Comparison of ENCODE assay signal across 21 cellular contexts in genomic region chr1:44014365-44015104, GRCh38. TPM values are rescaled to one million over a fixed set of nuclear protein-coding genes. Genes with fewer than 3 reads are reported as not detected.
DNase-seq lines count a peak whose midpoint lies in the region; ATAC-seq, FAIRE-seq and TF ChIP-seq lines count a peak whose summit lies in the region.
"Had no signal": no experiment of that assay in that cellular context is flagged by ENCODE, and none has a peak within 500 bp of the region (broad histone marks: within the 10 kb centered on the region; RNA-seq: fewer than 3 reads in every experiment).

No MANE protein-coding gene starts in this region.

- RAD21 ChIA-PET in GM12878 (lab: Charles Lee; ENCODE audit: unreplicated experiment) = interaction anchor here (0.5 kb wide), 1 partner anchor 16 kb away, joined by 3 read pairs; the partner anchor contains the start of gene SLC6A9

- H3K4me1 ChIP-seq in SK-N-SH (ENCODE audit: control insufficient read depth in 1 of 2, insufficient read depth in 2 of 2, low read depth in 1 of 2, low read length in 1 of 2) (peaks cover 3 to 6% of the 10 kb centered on the region in 2 experiments; a peak in 2 of 4 replicates), GM12878 (ENCODE audit: control insufficient read depth, insufficient read depth, low read length) (no peaks in the 10 kb centered on the region), tibial artery (peaks cover 0 to 32% (median 24%) of the 10 kb centered on the region in 4 donors)
- H3K4me1 ChIP-seq: HAP-1 had no signal

- no peaks in the 10 kb centered on the region for H3F3A ChIP-seq in SK-N-SH (replicated peaks; ENCODE audit: insufficient read depth)

- H3K27ac ChIP-seq in SK-N-SH (ENCODE audit: low read depth in 2 of 2, low read length in 1 of 2) (no peak overlapping the region), GM12878 (ENCODE audit: control insufficient read depth, insufficient read depth) (no peak overlapping the region), tibial artery (peak overlapping the region; percentile 10 to 32)
- H3K27ac ChIP-seq: 22Rv1 had no signal

- no peak for TF ChIP-seq CTCF in SK-N-SH (IDR thresholded peaks at IDR 0.05)
- no peak for TF ChIP-seq CTCF in GM12878 (IDR thresholded peaks at IDR 0.05 in 2 of 3, conservative IDR thresholded peaks at IDR 0.05 in 1 of 3; ENCODE audit: control insufficient read depth in 2 of 3, extremely low read depth in 1 of 3, insufficient read depth in 1 of 3, low read depth in 3 of 3, low read length in 3 of 3)
- no peak for TF ChIP-seq CTCF in tibial artery (IDR thresholded peaks at IDR 0.05)

- no TSS peak for BruUV-seq in GM12878 (replicated peaks; lab: Mats Ljungman, UMichigan)

- H3K9me2 ChIP-seq in SK-N-SH = no peaks in the 10 kb centered on the region

- DNase-seq in SK-N-SH (no peak), GM12878 (ENCODE audit: low read depth, low spot score) (no peak), left colon (peak in 1 of 2 donors; percentile 67), tibial artery (no peak), NCI-H2171 (lab: John Stamatoyannopoulos, UW) (no peak), AML-193 (lab: John Stamatoyannopoulos, UW) (no peak)
- DNase-seq: activated CD4-positive, alpha-beta T cell treated with anti-CD3 and anti-CD28 coated beads for 1 hour; activated T-cell treated with anti-CD3 and anti-CD28 coated beads, Interleukin-2, amount 50 U/mL, for 48 hours; foreskin fibroblast; NCI-H1048; NCI-H2029 treated with DMSO at 0.1 percent for 48 hours; NCI-H510A; stimulated activated naive B cell treated with anti-CD40 and anti-IgM and Interleukin-4, amounts not matched to agents 10 μg/mL and 1 μg/mL and 100 μg/mL, for 72 hours; T-helper 9 cell had no signal

- H3K27me3 ChIP-seq in SK-N-SH (ENCODE audit: insufficient read depth) (no peaks in the 10 kb centered on the region), GM12878 (replicated peaks in 1 of 2; ENCODE audit: control insufficient read depth in 2 of 2, insufficient read depth in 2 of 2, low read length in 1 of 2) (no peaks in the 10 kb centered on the region; a peak in 1 of 4 replicates), tibial artery (no peaks in the 10 kb centered on the region)
- H3K27me3 ChIP-seq: tibial nerve had no signal

- POLR2A ChIA-PET in SK-N-SH (lab: Yijun Ruan, JAX) = no interaction called here
- POLR2A ChIA-PET in GM12878 (lab: Charles Lee) = no interaction called here

- 58% methylated on average over 4 of the region's 8 CpGs for WGBS in SK-N-SH (ENCODE audit: low lambda C conversion rate)
- 35% methylated on average over 8 of the region's 8 CpGs for WGBS in GM12878 (ENCODE audit: insufficient coverage, insufficient replicate concordance, low lambda C conversion rate, missing lambda C conversion rate)

- intact Hi-C loops in GM12878 (cut with micrococcal nuclease; ENCODE audit: unreplicated experiment) (no loop called here), left colon (cut with DNase I, micrococcal nuclease) (no loop called here), tibial artery (cut with DNase I; ENCODE audit: low total_unique reads) (no loop called here)

- H4K20me1 ChIP-seq in SK-N-SH (ENCODE audit: insufficient read depth) = no peaks in the 10 kb centered on the region
- H4K20me1 ChIP-seq in GM12878 (ENCODE audit: control insufficient read depth, insufficient read depth) = no peaks in the 10 kb centered on the region

- H2AFZ ChIP-seq in SK-N-SH (ENCODE audit: low read depth) (no peak overlapping the region), GM12878 (ENCODE audit: control insufficient read depth, low read depth, low read length) (no peak overlapping the region)

- H3K4me3 ChIP-seq in SK-N-SH (ENCODE audit: low read depth in 2 of 2, low read length in 1 of 2) = no peak overlapping the region
- H3K4me3 ChIP-seq in GM12878 = no peak overlapping the region
- H3K4me3 ChIP-seq in tibial artery = no peak overlapping the region
- H3K4me3 ChIP-seq: coronary artery, HAP-1, lung, tibial nerve had no signal

- FAIRE-seq in GM12878 (lab: Jason Lieb, UNC) = no peak

- CTCF ChIA-PET in SK-N-SH (lab: Yijun Ruan, JAX) (interaction anchor here (0.9 to 25.6 kb wide), 6 partner anchors 16 to 33 kb away, joined by 3 to 598 read pairs (median 7); partner anchors contain the start of genes CCDC24 and SLC6A9), GM12878 (lab: Yijun Ruan, JAX) (interaction anchor here (0.8 to 2.3 kb wide), 4 partner anchors 9 to 34 kb away, joined by 3 to 15 read pairs (median 4); no protein-coding TSS in a partner anchor)

- in situ Hi-C loops in GM12878 (cut with MboI) = no loop called here

- H3K79me2 ChIP-seq in SK-N-SH (ENCODE audit: insufficient read depth) = no peaks in the 10 kb centered on the region
- no peaks in the 10 kb centered on the region for H3K79me2 ChIP-seq in GM12878 (ENCODE audit: control insufficient read depth, insufficient read depth, low read length)

- no peak for TF ChIP-seq POLR2A in GM12878 (IDR thresholded peaks at IDR 0.05; ENCODE audit: low read depth, low read length)

- H3K9ac ChIP-seq in SK-N-SH = no peak overlapping the region
- H3K9ac ChIP-seq in GM12878 (ENCODE audit: control insufficient read depth, insufficient read depth, low read length) = no peak overlapping the region

- SMC1A ChIA-PET in GM12878 (lab: Charles Lee; ENCODE audit: uncharacterized antibody, unreplicated experiment) = interaction anchor here (0.6 to 1.7 kb wide), 3 partner anchors 9 to 66 kb away, joined by 3 to 5 read pairs (median 3); no protein-coding TSS in a partner anchor

- no peak for TF ChIP-seq RAD21 in SK-N-SH (IDR thresholded peaks at IDR 0.05; ENCODE audit: low read length)
- no peak for TF ChIP-seq RAD21 in GM12878 (IDR thresholded peaks at IDR 0.05; ENCODE audit: insufficient read depth, low read depth, low read length)

- ATAC-seq in SK-N-SH treated with all-trans-retinoic acid at 6 μM for 48 hours (peak; percentile 15; the same call in 1 of the 3 replicates), GM12878 (peak; percentile 21; the same call in 1 of the 3 replicates), left colon (peak; percentile 90), HG03039 (IDR thresholded peaks at IDR 0.05; ENCODE audit: unreplicated experiment) (no peak)
- ATAC-seq: stimulated activated naive B cell treated with anti-CD40 and anti-IgM and Interleukin-4, amounts not matched to agents 10 μg/mL and 1 μg/mL and 100 μg/mL, for 72 hours had no signal

- H3K36me3 ChIP-seq in SK-N-SH (replicated peaks in 1 of 2; ENCODE audit: control insufficient read depth in 1 of 2, insufficient read depth in 2 of 2, low read length in 1 of 2) = no peaks in the 10 kb centered on the region
- no peaks in the 10 kb centered on the region for H3K36me3 ChIP-seq in GM12878 (ENCODE audit: control insufficient read depth in 2 of 2, insufficient read depth in 2 of 2, low read length in 1 of 2)
- H3K36me3 ChIP-seq in tibial artery = peaks cover 0 to 6% (median 0%) of the 10 kb centered on the region in 3 donors
- H3K36me3 ChIP-seq: tibial nerve had no signal

- no peak overlapping the region for H3K4me2 ChIP-seq in SK-N-SH
- no peak overlapping the region for H3K4me2 ChIP-seq in GM12878 (ENCODE audit: control insufficient read depth, insufficient read depth)

- H3K9me3 ChIP-seq in SK-N-SH (no peaks in the 10 kb centered on the region), GM12878 (replicated peaks; ENCODE audit: control insufficient read depth, insufficient read depth, low read length) (no peaks in the 10 kb centered on the region), tibial artery (no peaks in the 10 kb centered on the region)
- H3K9me3 ChIP-seq: HAP-1, tibial nerve had no signal

- TF ChIP-seq EP300 in SK-N-SH (IDR thresholded peaks at IDR 0.05; ENCODE audit: borderline replicate concordance in 1 of 2, low read depth in 1 of 2, low read length in 1 of 2) = no peak
- no peak for TF ChIP-seq EP300 in GM12878 (IDR thresholded peaks at IDR 0.05; ENCODE audit: borderline replicate concordance in 1 of 2, control insufficient read depth in 1 of 2, low read depth in 2 of 2, low read length in 2 of 2)

RNA-seq across cellular contexts. Expression of gene SLC6A9, which starts 16.7 kb away (rescaled TPM):
- polyA plus RNA-seq in SK-N-SH (2012; rRNA removed) (3.6 and 3.9 TPM in 2 replicates), GM12878 (2011; rRNA removed) (0.10 and 0.58 TPM in 2 replicates), GM12878 (2014; fragmentation: Illumina TruSeq; extraction: Trizol) (0.46 and 0.68 TPM in 2 replicates), GM12878 (2014; fragmentation: Nextera tagmentation; extraction: Ambion mirVana) (under 1 TPM; 0.02 to 0.03 TPM), GM12878 (2014; rRNA removed) (1.6 TPM in 2 replicates), GM12878 (2016; fragmentation: Nextera tagmentation; extraction: Ambion mirVana) (1 to 10 TPM in 1 of 2 experiments, under 1 TPM in 1; 0.74 to 1.3 TPM)
- polyA plus RNA-seq in SK-N-SH (2012; cell fraction: cytosol; rRNA removed) = 1.3 and 2.5 TPM in 2 replicates
- polyA plus RNA-seq in SK-N-SH (2012; cell fraction: nucleus; rRNA removed) = 10.7 and 12.4 TPM in 2 replicates
- total RNA-seq in GM12878 (2013; cell fraction: nucleolus; rRNA removed) = 0.52 and 1.2 TPM in 2 replicates
- total RNA-seq in GM12878 (2014; rRNA removed) (0.38 and 0.40 TPM in 2 replicates), GM12878 (2014; rRNA removed; fragmentation: Illumina TruSeq; extraction: Trizol) (0.36 and 0.88 TPM in 2 replicates), GM12878 (2021) (1.4 and 2.0 TPM in 2 replicates), left colon (10 to 100 TPM; 35.3 to 42.3 TPM)
- polyA plus RNA-seq in GM12878 (2011; ENCODE audit: low read depth) = 0.77 TPM
- polyA plus RNA-seq in GM12878 (2011; cell fraction: cytosol; rRNA removed) = 0.50 and 0.64 TPM in 2 replicates
- polyA plus RNA-seq in GM12878 (2011; cell fraction: nucleus; rRNA removed) = 1.9 and 2.2 TPM in 2 replicates
- 0.93 and 1.6 TPM in 2 replicates for polyA plus RNA-seq in GM12878 (2012)
- 0.44 and 1.0 TPM in 2 replicates for polyA minus RNA-seq in GM12878 (2011; rRNA and poly(A)+ RNA removed)
- 0.67 and 0.73 TPM in 2 replicates for polyA minus RNA-seq in GM12878 (2011; cell fraction: cytosol; rRNA and poly(A)+ RNA removed)
- polyA minus RNA-seq in GM12878 (2011; cell fraction: nucleus; rRNA and poly(A)+ RNA removed) = 0.36 and 1.1 TPM in 2 replicates

RNA-seq across cellular contexts. Expression of gene CCDC24, which starts 23.1 kb away (rescaled TPM):
- polyA plus RNA-seq in SK-N-SH (2012; rRNA removed) (7.5 and 11.8 TPM in 2 replicates), GM12878 (2011; rRNA removed) (0.49 and 1.0 TPM in 2 replicates), GM12878 (2014; fragmentation: Illumina TruSeq; extraction: Trizol) (0.59 and 1.0 TPM in 2 replicates), GM12878 (2014; fragmentation: Nextera tagmentation; extraction: Ambion mirVana) (under 1 TPM in 1 of 2 experiments, not detected in 1; 0.18 TPM), GM12878 (2014; rRNA removed) (2.1 and 4.2 TPM in 2 replicates), GM12878 (2016; fragmentation: Nextera tagmentation; extraction: Ambion mirVana) (1 to 10 TPM; 1.6 to 1.7 TPM)
- polyA plus RNA-seq in SK-N-SH (2012; cell fraction: cytosol; rRNA removed) = 2.8 and 4.8 TPM in 2 replicates
- polyA plus RNA-seq in SK-N-SH (2012; cell fraction: nucleus; rRNA removed) = 34.1 and 39.2 TPM in 2 replicates
- 2.7 and 3.3 TPM in 2 replicates for total RNA-seq in GM12878 (2013; cell fraction: nucleolus; rRNA removed)
- total RNA-seq in GM12878 (2014; rRNA removed) (1.6 and 2.2 TPM in 2 replicates), GM12878 (2014; rRNA removed; fragmentation: Illumina TruSeq; extraction: Trizol) (0.67 and 0.78 TPM in 2 replicates), GM12878 (2021) (2.2 and 3.1 TPM in 2 replicates), left colon (10 to 100 TPM; 22.4 to 22.6 TPM)
- polyA plus RNA-seq in GM12878 (2011; ENCODE audit: low read depth) = 0.34 TPM
- polyA plus RNA-seq in GM12878 (2011; cell fraction: cytosol; rRNA removed) = 1.8 TPM in 2 replicates
- polyA plus RNA-seq in GM12878 (2011; cell fraction: nucleus; rRNA removed) = 5.3 and 6.6 TPM in 2 replicates
- polyA plus RNA-seq in GM12878 (2012) = 1.4 and 1.5 TPM in 2 replicates
- polyA minus RNA-seq in GM12878 (2011; rRNA and poly(A)+ RNA removed) = 0.22 and 0.67 TPM in 2 replicates
- 0.94 TPM in 1 of 2 replicates, not detected in the other for polyA minus RNA-seq in GM12878 (2011; cell fraction: cytosol; rRNA and poly(A)+ RNA removed)
- polyA minus RNA-seq in GM12878 (2011; cell fraction: nucleus; rRNA and poly(A)+ RNA removed) = 1.2 TPM in 2 replicates

RNA-seq across cellular contexts. Expression of gene B4GALT2, which starts 35.5 kb away (rescaled TPM):
- 43.0 and 48.0 TPM in 2 replicates for polyA plus RNA-seq in SK-N-SH (2012; rRNA removed)
- 26.0 and 40.2 TPM in 2 replicates for polyA plus RNA-seq in SK-N-SH (2012; cell fraction: cytosol; rRNA removed)
- 34.8 and 35.0 TPM in 2 replicates for polyA plus RNA-seq in SK-N-SH (2012; cell fraction: nucleus; rRNA removed)
- total RNA-seq in GM12878 (2013; cell fraction: nucleolus; rRNA removed) = 15.2 and 15.5 TPM in 2 replicates
- total RNA-seq in GM12878 (2014; rRNA removed) = 61.0 and 63.8 TPM in 2 replicates
- total RNA-seq in GM12878 (2014; rRNA removed; fragmentation: Illumina TruSeq; extraction: Trizol) = 27.2 and 28.7 TPM in 2 replicates
- total RNA-seq in GM12878 (2021) = 45.4 and 47.3 TPM in 2 replicates
- polyA plus RNA-seq in GM12878 (2011; ENCODE audit: low read depth) = 7.1 TPM
- 9.8 and 18.0 TPM in 2 replicates for polyA plus RNA-seq in GM12878 (2011; rRNA removed)
- 27.5 and 46.7 TPM in 2 replicates for polyA plus RNA-seq in GM12878 (2011; cell fraction: cytosol; rRNA removed)
- 22.6 and 26.7 TPM in 2 replicates for polyA plus RNA-seq in GM12878 (2011; cell fraction: nucleus; rRNA removed)
- 19.7 and 20.5 TPM in 2 replicates for polyA plus RNA-seq in GM12878 (2012)
- polyA plus RNA-seq in GM12878 (2014; fragmentation: Illumina TruSeq; extraction: Trizol) = 18.6 and 30.0 TPM in 2 replicates
- 1 to 10 TPM in 1 of 2 experiments, under 1 TPM in 1; 0.98 to 2.8 TPM for polyA plus RNA-seq in GM12878 (2014; fragmentation: Nextera tagmentation; extraction: Ambion mirVana)
- polyA plus RNA-seq in GM12878 (2014; rRNA removed) = 53.5 and 67.0 TPM in 2 replicates
- polyA plus RNA-seq in GM12878 (2016; fragmentation: Nextera tagmentation; extraction: Ambion mirVana) = 1 to 10 TPM; 7.2 to 9.6 TPM
- polyA minus RNA-seq in GM12878 (2011; rRNA and poly(A)+ RNA removed) = 13.2 and 22.9 TPM in 2 replicates
- polyA minus RNA-seq in GM12878 (2011; cell fraction: cytosol; rRNA and poly(A)+ RNA removed) = 12.6 and 14.2 TPM in 2 replicates
- polyA minus RNA-seq in GM12878 (2011; cell fraction: nucleus; rRNA and poly(A)+ RNA removed) = 9.3 and 15.2 TPM in 2 replicates
- total RNA-seq in left colon = 10 to 100 TPM; 22.7 to 28.6 TPM

RNA-seq across cellular contexts. Expression of gene ATP6V0B, which starts 39.8 kb away (rescaled TPM):
- polyA plus RNA-seq in SK-N-SH (2012; rRNA removed) (180 and 191 TPM in 2 replicates), GM12878 (2011; rRNA removed) (72.2 and 132 TPM in 2 replicates), GM12878 (2014; fragmentation: Illumina TruSeq; extraction: Trizol) (30.1 and 70.5 TPM in 2 replicates), GM12878 (2014; fragmentation: Nextera tagmentation; extraction: Ambion mirVana) (100 to 1,000 TPM in 1 of 2 experiments, 10 to 100 TPM in 1; 65.3 to 157 TPM), GM12878 (2014; rRNA removed) (156 and 159 TPM in 2 replicates), GM12878 (2016; fragmentation: Nextera tagmentation; extraction: Ambion mirVana) (100 to 1,000 TPM; 247 to 250 TPM)
- polyA plus RNA-seq in SK-N-SH (2012; cell fraction: cytosol; rRNA removed) = 127 and 163 TPM in 2 replicates
- polyA plus RNA-seq in SK-N-SH (2012; cell fraction: nucleus; rRNA removed) = 162 and 174 TPM in 2 replicates
- 39.3 and 44.3 TPM in 2 replicates for total RNA-seq in GM12878 (2013; cell fraction: nucleolus; rRNA removed)
- total RNA-seq in GM12878 (2014; rRNA removed) (176 and 177 TPM in 2 replicates), GM12878 (2014; rRNA removed; fragmentation: Illumina TruSeq; extraction: Trizol) (70.0 and 75.8 TPM in 2 replicates), GM12878 (2021) (115 and 120 TPM in 2 replicates), left colon (100 to 1,000 TPM; 166 to 182 TPM)
- 59.4 TPM for polyA plus RNA-seq in GM12878 (2011; ENCODE audit: low read depth)
- 218 and 285 TPM in 2 replicates for polyA plus RNA-seq in GM12878 (2011; cell fraction: cytosol; rRNA removed)
- polyA plus RNA-seq in GM12878 (2011; cell fraction: nucleus; rRNA removed) = 267 and 300 TPM in 2 replicates
- polyA plus RNA-seq in GM12878 (2012) = 76.2 and 83.3 TPM in 2 replicates
- 82.2 and 119 TPM in 2 replicates for polyA minus RNA-seq in GM12878 (2011; rRNA and poly(A)+ RNA removed)
- 35.1 and 43.2 TPM in 2 replicates for polyA minus RNA-seq in GM12878 (2011; cell fraction: cytosol; rRNA and poly(A)+ RNA removed)
- polyA minus RNA-seq in GM12878 (2011; cell fraction: nucleus; rRNA and poly(A)+ RNA removed) = 65.8 and 94.1 TPM in 2 replicates

RNA-seq across cellular contexts. Expression of gene DPH2, which starts 44.7 kb away (rescaled TPM):
- 76.9 and 97.5 TPM in 2 replicates for polyA plus RNA-seq in SK-N-SH (2012; rRNA removed)
- 32.3 and 45.3 TPM in 2 replicates for polyA plus RNA-seq in SK-N-SH (2012; cell fraction: cytosol; rRNA removed)
- 364 and 385 TPM in 2 replicates for polyA plus RNA-seq in SK-N-SH (2012; cell fraction: nucleus; rRNA removed)
- 40.0 and 46.8 TPM in 2 replicates for total RNA-seq in GM12878 (2013; cell fraction: nucleolus; rRNA removed)
- 67.2 and 75.1 TPM in 2 replicates for total RNA-seq in GM12878 (2014; rRNA removed)
- total RNA-seq in GM12878 (2014; rRNA removed; fragmentation: Illumina TruSeq; extraction: Trizol) = 32.2 and 37.9 TPM in 2 replicates
- 58.0 and 60.1 TPM in 2 replicates for total RNA-seq in GM12878 (2021)
- polyA plus RNA-seq in GM12878 (2011; ENCODE audit: low read depth) = 16.1 TPM
- polyA plus RNA-seq in GM12878 (2011; rRNA removed) = 30.7 and 44.0 TPM in 2 replicates
- polyA plus RNA-seq in GM12878 (2011; cell fraction: cytosol; rRNA removed) = 72.9 and 90.9 TPM in 2 replicates
- 240 and 297 TPM in 2 replicates for polyA plus RNA-seq in GM12878 (2011; cell fraction: nucleus; rRNA removed)
- polyA plus RNA-seq in GM12878 (2012) = 28.3 and 30.7 TPM in 2 replicates
- polyA plus RNA-seq in GM12878 (2014; fragmentation: Illumina TruSeq; extraction: Trizol) = 22.4 and 43.2 TPM in 2 replicates
- polyA plus RNA-seq in GM12878 (2014; fragmentation: Nextera tagmentation; extraction: Ambion mirVana) = 10 to 100 TPM; 13.1 to 14.3 TPM
- 74.5 and 76.2 TPM in 2 replicates for polyA plus RNA-seq in GM12878 (2014; rRNA removed)
- polyA plus RNA-seq in GM12878 (2016; fragmentation: Nextera tagmentation; extraction: Ambion mirVana) = 10 to 100 TPM; 76.6 to 82.9 TPM
- 41.1 and 68.5 TPM in 2 replicates for polyA minus RNA-seq in GM12878 (2011; rRNA and poly(A)+ RNA removed)
- polyA minus RNA-seq in GM12878 (2011; cell fraction: cytosol; rRNA and poly(A)+ RNA removed) = 18.2 and 18.3 TPM in 2 replicates
- 79.7 and 117 TPM in 2 replicates for polyA minus RNA-seq in GM12878 (2011; cell fraction: nucleus; rRNA and poly(A)+ RNA removed)
- 10 to 100 TPM; 17.8 to 24.7 TPM for total RNA-seq in left colon

Comparison
In these comparisons a context has a peak if more than half of its experiments do, and no peak if none do; other contexts are left out.
1. H3K27ac ChIP-seq: peak in tibial artery (2 of 2); none in SK-N-SH (0 of 2) and GM12878 (single experiment).
2. RNA of gene SLC6A9, which starts 16.7 kb away (total RNA-seq): 35.3 to 42.3 TPM in left colon; 0.36 to 2.0 TPM in GM12878; every median in the first group is over 10 times any median in the second.
3. RNA of gene CCDC24, which starts 23.1 kb away (total RNA-seq): 22.4 to 22.6 TPM in left colon; 0.67 to 3.3 TPM in GM12878; every median in the first group is over 4 times any median in the second.